18 cellular contexts compared by ENCODE assay signal in the genomic region with DNA sequence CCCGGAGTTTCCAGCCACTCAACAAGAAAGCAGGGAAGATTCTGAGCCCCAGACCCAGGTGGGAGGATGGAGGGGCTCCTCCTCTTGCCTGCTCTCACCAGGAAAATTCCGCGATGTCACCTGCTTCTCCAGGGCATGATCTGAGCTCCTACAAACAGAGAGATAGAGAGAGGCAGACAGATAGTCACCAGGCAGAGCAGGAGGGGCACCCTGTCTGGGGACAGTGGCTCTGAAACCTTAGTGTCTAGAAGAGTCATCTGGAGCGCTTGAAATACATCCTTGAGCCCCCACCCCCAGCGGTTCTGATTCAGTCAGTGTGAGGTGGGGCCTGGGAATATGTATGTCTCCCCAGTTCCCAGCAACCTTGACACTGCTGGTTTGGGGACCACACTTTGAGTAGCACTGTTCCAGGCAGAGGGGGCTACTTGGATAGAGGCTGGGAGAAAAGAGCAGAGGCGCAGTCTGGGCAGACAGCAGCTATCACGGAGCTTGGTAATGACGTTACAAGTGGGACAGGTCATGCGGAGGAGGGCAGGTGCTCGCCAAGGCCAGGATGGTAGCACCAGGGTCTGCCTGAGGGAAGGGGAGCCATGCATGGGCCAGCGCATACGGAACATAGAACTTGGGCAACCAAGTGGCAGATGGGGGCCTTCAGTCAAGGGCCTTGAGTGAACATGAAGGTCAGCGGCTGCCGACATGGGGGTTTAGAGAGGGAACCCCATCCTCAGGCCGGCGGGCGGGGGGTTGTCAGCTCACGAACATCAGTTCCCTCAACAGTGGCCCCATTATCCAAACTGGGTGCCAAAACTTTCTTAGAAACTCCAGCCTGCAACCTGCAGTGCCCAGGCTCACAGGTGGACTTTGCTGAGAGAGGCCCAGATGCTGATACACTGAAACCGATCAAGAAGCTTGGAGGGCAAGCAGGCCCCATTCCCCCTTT.
DNase-seq lines count a peak whose midpoint lies in the region; ATAC-seq, FAIRE-seq and TF ChIP-seq lines count a peak whose summit lies in the region.
"Had no signal": no experiment of that assay in that cellular context is flagged by ENCODE, and none has a peak within 500 bp of the region (broad histone marks: within the 10 kb centered on the region; RNA-seq: fewer than 3 reads in every experiment).

No MANE protein-coding gene starts in this region.

- H3K27ac Mint-ChIP-seq in endodermal cell = no peak overlapping the region
- H3K27ac Mint-ChIP-seq in endothelial cell (ENCODE audit: unreplicated experiment) = no peak overlapping the region
- H3K27ac Mint-ChIP-seq: B cell, GM23338 had no signal

- in situ Hi-C loops in transverse colon (cut with MboI; ENCODE audit: low pct_ligation_motif_present in 1 of 4, low pct_unique_long_range_greater_than_20kb in 1 of 4, low sequenced_read_pairs in 3 of 4) = loop anchor here in 1 of 4 donors (25.0 kb wide), 1 partner anchor 96 kb away; no protein-coding TSS in a partner anchor

- no peak for TF ChIP-seq POLR2A in transverse colon (IDR thresholded peaks at IDR 0.05)

- intact Hi-C loops in tibial artery (cut with DNase I; ENCODE audit: low total_unique reads) = no loop called here
- intact Hi-C loops in transverse colon (cut with DNase I; ENCODE audit: low total_unique reads) = no loop called here

- whole genome bisulfite sequencing in endodermal cell (ENCODE audit: insufficient coverage in 1 of 2, insufficient read length in 1 of 2), 2 experiments = 93 to 98% methylated on average over 8 to 19 of the region's 19 CpGs
- WGBS in neuronal stem cell (ENCODE audit: extremely low coverage in 2 of 2, insufficient read length in 2 of 2, insufficient replicate concordance in 1 of 2), 2 donors = no CpG with 5 or more reads among the region's 19 CpGs
- WGBS in transverse colon (ENCODE audit: low coverage in 1 of 2), 2 donors = 95 to 100% methylated on average over 1 to 19 of the region's 19 CpGs

- peak overlapping the region; percentile 76 for H2AK5ac ChIP-seq in neuronal stem cell (ENCODE audit: low read depth, low read length)

- H3K9me3 Mint-ChIP-seq in endodermal cell = no peaks in the 10 kb centered on the region
- no peaks in the 10 kb centered on the region for H3K9me3 Mint-ChIP-seq in endothelial cell (ENCODE audit: unreplicated experiment)
- H3K9me3 Mint-ChIP-seq: CD4-positive, alpha-beta memory T cell had no signal

- no peak overlapping the region for H2BK120ac ChIP-seq in neuronal stem cell (ENCODE audit: low read depth, low read length)

- H3K4me3 ChIP-seq in bronchial epithelial cell (ENCODE audit: low read depth, low read length) = no peak overlapping the region
- no peak overlapping the region for H3K4me3 ChIP-seq in endodermal cell (ENCODE audit: low read length)
- peak overlapping the region in 1 of 2 donors; percentile 9 for H3K4me3 ChIP-seq in neuronal stem cell (ENCODE audit: low read length in 2 of 2)
- H3K4me3 ChIP-seq in tibial artery = no peak overlapping the region
- H3K4me3 ChIP-seq in transverse colon = no peak overlapping the region
- H3K4me3 ChIP-seq: GM23338, MG63 had no signal

- no peak overlapping the region for H4K8ac ChIP-seq in neuronal stem cell (ENCODE audit: low read depth, low read length)

- H3K4me1 ChIP-seq in endodermal cell (ENCODE audit: control insufficient read depth, insufficient read depth, low read length) (no peaks in the 10 kb centered on the region), neuronal stem cell (ENCODE audit: control insufficient read depth in 2 of 2, insufficient read depth in 1 of 2, low read depth in 1 of 2, low read length in 2 of 2) (no peaks in the 10 kb centered on the region), tibial artery (no peaks in the 10 kb centered on the region), transverse colon (no peaks in the 10 kb centered on the region)

- DNase-seq in bronchial epithelial cell (ENCODE audit: low read depth) = no peak
- DNase-seq in endodermal cell = peak; percentile 40
- DNase-seq in neuronal stem cell (ENCODE audit: low spot score) = no peak
- DNase-seq in tibial artery = peak; percentile 15 to 17
- no peak for DNase-seq in transverse colon
- DNase-seq in endothelial cell (ENCODE audit: low spot score) = no peak
- DNase-seq: CD4-positive, alpha-beta memory T cell; DMS79 treated with DMSO at 0.1 percent for 48 hours; GDM1; MG63; NCI-H1105; NCI-H1694 treated with DMSO at 0.1 percent for 48 hours; NCI-H446; NCI-H748 treated with DMSO at 0.1 percent for 48 hours had no signal

- H3K36me3 ChIP-seq in bronchial epithelial cell (ENCODE audit: control insufficient read depth, insufficient read depth, low read length) (no peaks in the 10 kb centered on the region), endodermal cell (ENCODE audit: control insufficient read depth, insufficient read depth, low read length) (no peaks in the 10 kb centered on the region), neuronal stem cell (replicated peaks in 1 of 2; ENCODE audit: control insufficient read depth in 2 of 2, insufficient read depth in 2 of 2, low read length in 2 of 2) (no peaks in the 10 kb centered on the region), tibial artery (no peaks in the 10 kb centered on the region), transverse colon (no peaks in the 10 kb centered on the region)
- H3K36me3 ChIP-seq: MG63 had no signal

- H3K79me1 ChIP-seq in neuronal stem cell (ENCODE audit: low read depth, low read length) = no peaks in the 10 kb centered on the region

- H3K18ac ChIP-seq in neuronal stem cell (ENCODE audit: low read length) = peak overlapping the region; percentile 21

- H3K9me3 ChIP-seq in endodermal cell (ENCODE audit: control insufficient read depth, low read length) (no peaks in the 10 kb centered on the region), neuronal stem cell (replicated peaks in 1 of 2; ENCODE audit: control insufficient read depth in 2 of 2, insufficient read depth in 1 of 2, low read depth in 1 of 2, low read length in 2 of 2) (no peaks in the 10 kb centered on the region), tibial artery (peaks cover 0 to 2% (median 0%) of the 10 kb centered on the region in 3 donors), transverse colon (no peaks in the 10 kb centered on the region)
- H3K9me3 ChIP-seq: MG63 had no signal

- no peak overlapping the region for H4K91ac ChIP-seq in neuronal stem cell (ENCODE audit: low read depth, low read length, poor library complexity)

- no peaks in the 10 kb centered on the region for H3K27me3 ChIP-seq in bronchial epithelial cell (ENCODE audit: control insufficient read depth, insufficient read depth, low read length)
- no peaks in the 10 kb centered on the region for H3K27me3 ChIP-seq in endodermal cell (ENCODE audit: control insufficient read depth, insufficient read depth, low read length, poor library complexity, severe bottlenecking)
- peaks cover 0 to 3% (median 0%) of the 10 kb centered on the region in 3 experiments for H3K27me3 ChIP-seq in neuronal stem cell (ENCODE audit: control insufficient read depth in 3 of 3, insufficient read depth in 3 of 3, low read depth in 1 of 3, low read length in 3 of 3)
- H3K27me3 ChIP-seq in tibial artery = peaks cover 0 to 12% of the 10 kb centered on the region in 2 donors
- H3K27me3 ChIP-seq in transverse colon = no peaks in the 10 kb centered on the region
- H3K27me3 ChIP-seq: MG63 had no signal

- no peak overlapping the region for H3K9ac ChIP-seq in endodermal cell (ENCODE audit: extremely low read depth, low read length, poor library complexity, severe bottlenecking)
- H3K9ac ChIP-seq in neuronal stem cell (ENCODE audit: low read depth, low read length, poor library complexity) = no peak overlapping the region

- H2BK12ac ChIP-seq in neuronal stem cell (ENCODE audit: low read length) = no peak overlapping the region

- peak; percentile 32 for FAIRE-seq in bronchial epithelial cell (lab: Jason Lieb, UNC)
- FAIRE-seq: HepG2 had no signal

- no peak overlapping the region for H3K4me2 ChIP-seq in neuronal stem cell (ENCODE audit: insufficient read depth, low read length, poor library complexity, severe bottlenecking)
- H3K4me2 ChIP-seq: GM23338 had no signal

- peak overlapping the region; percentile 24 for H3K4ac ChIP-seq in neuronal stem cell (ENCODE audit: low read length)

- peak overlapping the region; percentile 75 for H2BK15ac ChIP-seq in neuronal stem cell (ENCODE audit: low read length)

- H3K27me3 Mint-ChIP-seq in endodermal cell (ENCODE audit: insufficient read depth) = no peaks in the 10 kb centered on the region
- H3K27me3 Mint-ChIP-seq in endothelial cell (ENCODE audit: unreplicated experiment) = peaks cover 1% of the 10 kb centered on the region

- H2AFZ ChIP-seq in neuronal stem cell (ENCODE audit: low read length) = no peak overlapping the region

- ATAC-seq in GM18873 (IDR thresholded peaks at IDR 0.05; ENCODE audit: low FRiP score, unreplicated experiment) = no peak
- ATAC-seq: GM23338, HepG2 had no signal

- H3K4me3 Mint-ChIP-seq in endodermal cell = no peak overlapping the region
- no peak overlapping the region for H3K4me3 Mint-ChIP-seq in endothelial cell (ENCODE audit: unreplicated experiment)
- H3K4me3 Mint-ChIP-seq: B cell, GM23338 had no signal

- no peaks in the 10 kb centered on the region for H3K36me3 Mint-ChIP-seq in endodermal cell (ENCODE audit: low read depth)
- no peaks in the 10 kb centered on the region for H3K36me3 Mint-ChIP-seq in endothelial cell (ENCODE audit: low read depth, unreplicated experiment)

- no peak overlapping the region for H3K14ac ChIP-seq in neuronal stem cell (ENCODE audit: low read length)

- H3K4me1 Mint-ChIP-seq in endodermal cell (no peaks in the 10 kb centered on the region), endothelial cell (ENCODE audit: unreplicated experiment) (peaks cover 3% of the 10 kb centered on the region)
- H3K4me1 Mint-ChIP-seq: B cell; CD4-positive, alpha-beta memory T cell; GM23338 had no signal

- TF ChIP-seq CTCF in bronchial epithelial cell (IDR thresholded peaks at IDR 0.05; ENCODE audit: insufficient read depth, low read length, severe bottlenecking) (no peak), endodermal cell (conservative IDR thresholded peaks at IDR 0.05) (no peak), tibial artery (IDR thresholded peaks at IDR 0.05) (no peak), transverse colon (IDR thresholded peaks at IDR 0.05) (no peak), endothelial cell (IDR thresholded peaks at IDR 0.05; ENCODE audit: unreplicated experiment) (no peak)

- no peak overlapping the region for H2BK5ac ChIP-seq in neuronal stem cell (ENCODE audit: low read length)

- TF ChIP-seq EP300 in transverse colon (IDR thresholded peaks at IDR 0.05; ENCODE audit: low read depth) = no peak

- peak overlapping the region; percentile 70 for H3K23ac ChIP-seq in neuronal stem cell (ENCODE audit: low read depth, low read length, poor library complexity)

- H3K27ac ChIP-seq in endodermal cell (ENCODE audit: low read depth, low read length) (no peak overlapping the region), neuronal stem cell (replicated peaks; ENCODE audit: low read length) (no peak overlapping the region), tibial artery (no peak overlapping the region), transverse colon (no peak overlapping the region)

Comparison
In these comparisons a context has a peak if more than half of its experiments do, and no peak if none do; other contexts are left out.
1. DNase-seq: peak in endodermal cell (single experiment) and tibial artery (2 of 2); none in bronchial epithelial cell (single experiment), neuronal stem cell (single experiment), transverse colon (single experiment) and endothelial cell (single experiment).